21 cellular contexts compared by ENCODE assay signal in genomic region chr7:8423057-8423456, GRCh38. TPM values are rescaled to one million over a fixed set of nuclear protein-coding genes. Genes with fewer than 3 reads are reported as not detected.
DNase-seq lines count a peak whose midpoint lies in the region; ATAC-seq, FAIRE-seq and TF ChIP-seq lines count a peak whose summit lies in the region.
"Had no signal": no experiment of that assay in that cellular context is flagged by ENCODE, and none has a peak within 500 bp of the region (broad histone marks: within the 10 kb centered on the region; RNA-seq: fewer than 3 reads in every experiment).

No MANE protein-coding gene starts in this region.

- H3K4me3 ChIP-seq in bronchial epithelial cell (ENCODE audit: low read depth, low read length) = no peak overlapping the region
- H3K4me3 ChIP-seq: GM23338 had no signal

- no peaks in the 10 kb centered on the region for H3K9me3 Mint-ChIP-seq in natural killer cell
- H3K9me3 Mint-ChIP-seq: GM23338, T-cell had no signal

- no peaks in the 10 kb centered on the region for H3K27me3 ChIP-seq in bronchial epithelial cell (ENCODE audit: control insufficient read depth, insufficient read depth, low read length)
- H3K27me3 ChIP-seq: BE2C had no signal

- H3K27me3 Mint-ChIP-seq in natural killer cell (ENCODE audit: low read depth in 2 of 2) = peaks cover 0 to under 1% of the 10 kb centered on the region in 2 donors

- H3K4me3 Mint-ChIP-seq in natural killer cell = no peak overlapping the region
- H3K4me3 Mint-ChIP-seq: GM23338, T-cell had no signal

- intact Hi-C loops in natural killer cell (cut with micrococcal nuclease) = no loop called here

- no peak for FAIRE-seq in bronchial epithelial cell (lab: Jason Lieb, UNC)
- FAIRE-seq: GM12891 had no signal

- no peaks in the 10 kb centered on the region for H3K36me3 ChIP-seq in bronchial epithelial cell (ENCODE audit: control insufficient read depth, insufficient read depth, low read length)
- H3K36me3 ChIP-seq: BE2C had no signal

- H3K27ac Mint-ChIP-seq in natural killer cell = no peak overlapping the region
- H3K27ac Mint-ChIP-seq: GM23338, T-cell had no signal

- no peaks in the 10 kb centered on the region for H3K36me3 Mint-ChIP-seq in natural killer cell
- H3K36me3 Mint-ChIP-seq: T-cell had no signal

- peak; percentile 11 for DNase-seq in DMS53 treated with DMSO at 0.1 percent for 48 hours (lab: John Stamatoyannopoulos, UW; ENCODE audit: unreplicated experiment)
- peak; percentile 3 for DNase-seq in M059J (ENCODE audit: low read depth)
- DNase-seq in bronchial epithelial cell (ENCODE audit: low read depth) = peak; percentile 74
- peak; percentile 13 for DNase-seq in myocyte (ENCODE audit: low read depth)
- no peak for DNase-seq in left lobe of liver (ENCODE audit: low spot score)
- DNase-seq in natural killer cell = no peak
- DNase-seq: BE2C, Kasumi-1, NCI-H1092, NCI-H1436 treated with DMSO at 0.1 percent for 48 hours, NCI-H2029, NCI-H226, NCI-H524, T-cell had no signal

- TF ChIP-seq CTCF in bronchial epithelial cell (IDR thresholded peaks at IDR 0.05; ENCODE audit: insufficient read depth, low read length, severe bottlenecking) (no peak), natural killer cell (IDR thresholded peaks at IDR 0.05) (no peak)

- no peaks in the 10 kb centered on the region for H3K4me1 Mint-ChIP-seq in natural killer cell
- H3K4me1 Mint-ChIP-seq: GM23338, T-cell had no signal

- ATAC-seq in left lobe of liver = no peak
- ATAC-seq in natural killer cell = no peak
- no peak for ATAC-seq in HG03354 (IDR thresholded peaks at IDR 0.05; ENCODE audit: poor library complexity, severe bottlenecking, unreplicated experiment)
- ATAC-seq: GM23338, HCT116, SK-N-SH treated with all-trans-retinoic acid at 6 μM for 48 hours, T-cell had no signal

RNA-seq across cellular contexts. Expression of gene NXPH1, which starts 10.4 kb away (rescaled TPM):
- not detected in 2 replicates for total RNA-seq in M059J (2014; rRNA removed; shearing (Covaris generic))
- total RNA-seq in bronchial epithelial cell (not detected in 2 replicates), myocyte (0.13 and 0.36 TPM in 2 replicates), left lobe of liver (not detected), natural killer cell (not detected)
- polyA plus RNA-seq in myocyte (2012) = not detected
- total RNA-seq: A673, G401, T-cell had no signal

Comparison
In these comparisons a context has a peak if more than half of its experiments do, and no peak if none do; other contexts are left out.
1. DNase-seq: peak in DMS53 treated with DMSO at 0.1 percent for 48 hours (single experiment), M059J (single experiment), bronchial epithelial cell (single experiment) and myocyte (single experiment); none in left lobe of liver (single experiment) and natural killer cell (single experiment).